Comparison of ENCODE assay signal across 14 cellular contexts in the genomic region with DNA sequence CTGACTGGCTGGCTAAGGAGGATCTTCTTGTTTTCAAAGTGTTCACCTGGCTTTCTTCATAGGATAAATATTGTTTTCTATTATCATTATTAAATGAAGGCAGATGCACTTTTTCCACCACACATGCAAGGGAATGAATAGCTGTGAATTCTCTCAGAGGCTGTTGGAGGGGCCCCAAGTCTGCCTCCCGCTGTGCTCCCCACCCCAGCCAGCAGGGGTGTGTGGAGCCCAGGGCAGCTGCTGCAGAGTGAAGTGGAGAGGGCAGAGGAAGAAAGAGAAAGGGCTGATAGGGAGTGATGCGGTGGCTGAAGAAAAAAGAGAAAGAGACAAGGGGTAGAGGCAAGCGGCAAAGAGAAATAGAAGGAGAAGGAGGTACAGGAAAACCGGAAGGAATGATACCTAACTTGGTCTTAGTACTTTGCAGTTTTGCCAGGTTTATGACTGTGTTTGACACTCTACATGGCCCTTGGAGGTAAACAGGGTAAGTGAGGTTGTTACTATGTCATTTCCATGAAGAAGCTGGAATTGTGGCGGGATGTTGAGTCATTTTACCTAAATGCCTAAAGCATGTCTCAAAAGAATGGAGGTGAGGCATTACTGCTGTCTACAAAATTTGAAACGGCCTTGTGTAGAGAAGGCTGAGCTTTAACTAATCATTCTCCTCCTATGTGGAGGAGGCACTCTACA.
"Had no signal": no experiment of that assay in that cellular context is flagged by ENCODE, and none has a peak within 500 bp of the region (broad histone marks: within the 10 kb centered on the region; RNA-seq: fewer than 3 reads in every experiment).

No MANE protein-coding gene starts in this region.

- H3K9me3 Mint-ChIP-seq: activated CD4-positive, alpha-beta T cell treated with anti-CD3 and anti-CD28 coated beads, Interleukin-2, amount 10 ng/mL, durations not matched to agents 24 days and 14 days; activated naive CD8-positive, alpha-beta T cell treated with anti-CD3 and anti-CD28 coated beads for 36 hours; activated T-cell treated with anti-CD3 and anti-CD28 coated beads, Interleukin-2, amount 50 U/mL, for 72 hours; nephron; stimulated activated effector memory CD8-positive, alpha-beta T cell treated with anti-CD3 and anti-CD28 coated beads, Interleukin-12 subunit alpha, Interleukin-12 subunit beta, amount 100 ng/mL, for 72 hours had no signal

- H3K27ac ChIP-seq: brain microvascular endothelial cell, left ventricle myocardium inferior, tibial artery had no signal

- H3K4me3 Mint-ChIP-seq: activated CD4-positive, alpha-beta T cell treated with anti-CD3 and anti-CD28 coated beads, Interleukin-2, amount 10 ng/mL, durations not matched to agents 24 days and 14 days; activated naive CD8-positive, alpha-beta T cell treated with anti-CD3 and anti-CD28 coated beads for 36 hours; activated T-cell treated with anti-CD3 and anti-CD28 coated beads, Interleukin-2, amount 50 U/mL, for 72 hours; nephron; stimulated activated effector memory CD8-positive, alpha-beta T cell treated with anti-CD3 and anti-CD28 coated beads, Interleukin-12 subunit alpha, Interleukin-12 subunit beta, amount 100 ng/mL, for 72 hours had no signal

- H3K36me3 ChIP-seq: brain microvascular endothelial cell, left ventricle myocardium inferior, tibial artery had no signal

- H3K4me1 ChIP-seq: left ventricle myocardium inferior, tibial artery had no signal

- FAIRE-seq: endometrium had no signal

- H3K4me3 ChIP-seq: left ventricle myocardium inferior, tibial artery had no signal

- H3K27me3 ChIP-seq: brain microvascular endothelial cell had no signal

- ATAC-seq: activated T-cell treated with anti-CD3 and anti-CD28 coated beads, Interleukin-2, amount 50 U/mL, for 72 hours; esophagus mucosa; stimulated activated effector memory CD8-positive, alpha-beta T cell treated with anti-CD3 and anti-CD28 coated beads, Interleukin-12 subunit alpha, Interleukin-12 subunit beta, amount 100 ng/mL, for 72 hours had no signal

- H3K9me3 ChIP-seq: left ventricle myocardium inferior, SK-N-SH, tibial artery had no signal

- H3K36me3 Mint-ChIP-seq: activated naive CD8-positive, alpha-beta T cell treated with anti-CD3 and anti-CD28 coated beads for 36 hours; stimulated activated effector memory CD8-positive, alpha-beta T cell treated with anti-CD3 and anti-CD28 coated beads, Interleukin-12 subunit alpha, Interleukin-12 subunit beta, amount 100 ng/mL, for 72 hours had no signal

- H3K4me1 Mint-ChIP-seq: activated CD4-positive, alpha-beta T cell treated with anti-CD3 and anti-CD28 coated beads, Interleukin-2, amount 10 ng/mL, durations not matched to agents 24 days and 14 days; activated naive CD8-positive, alpha-beta T cell treated with anti-CD3 and anti-CD28 coated beads for 36 hours; stimulated activated effector memory CD8-positive, alpha-beta T cell treated with anti-CD3 and anti-CD28 coated beads, Interleukin-12 subunit alpha, Interleukin-12 subunit beta, amount 100 ng/mL, for 72 hours had no signal

- DNase-seq: activated CD4-positive, alpha-beta T cell treated with anti-CD3 and anti-CD28 coated beads, Interleukin-2, amount 10 ng/mL, durations not matched to agents 24 days and 14 days; activated gamma-delta T cell treated with Interleukin-2 at 50 U/mL for 16 hours; activated naive CD8-positive, alpha-beta T cell treated with anti-CD3 and anti-CD28 coated beads for 36 hours; activated T-cell treated with anti-CD3 and anti-CD28 coated beads, Interleukin-2, amount 50 U/mL, for 72 hours; brain microvascular endothelial cell; left ventricle myocardium inferior; mesenchymal stem cell; SK-N-SH; T-helper 1 cell; tibial artery had no signal

- H3K27ac Mint-ChIP-seq: activated CD4-positive, alpha-beta T cell treated with anti-CD3 and anti-CD28 coated beads, Interleukin-2, amount 10 ng/mL, durations not matched to agents 24 days and 14 days; activated naive CD8-positive, alpha-beta T cell treated with anti-CD3 and anti-CD28 coated beads for 36 hours; activated T-cell treated with anti-CD3 and anti-CD28 coated beads, Interleukin-2, amount 50 U/mL, for 72 hours; nephron; stimulated activated effector memory CD8-positive, alpha-beta T cell treated with anti-CD3 and anti-CD28 coated beads, Interleukin-12 subunit alpha, Interleukin-12 subunit beta, amount 100 ng/mL, for 72 hours had no signal
